24 cellular contexts compared by ENCODE assay signal in genomic region chr6:30020629-30021028, GRCh38. TPM values are rescaled to one million over a fixed set of nuclear protein-coding genes. Genes with fewer than 3 reads are reported as not detected.
"Had no signal": no experiment of that assay in that cellular context is flagged by ENCODE, and none has a peak within 500 bp of the region (broad histone marks: within the 10 kb centered on the region; RNA-seq: fewer than 3 reads in every experiment).

No MANE protein-coding gene starts in this region.

- H3K9me3 ChIP-seq: adrenal gland, left ventricle myocardium inferior, neutrophil, pancreas, psoas muscle, tibial artery had no signal

- H3K27me3 Mint-ChIP-seq: activated naive CD8-positive, alpha-beta T cell; stimulated activated naive CD8-positive, alpha-beta T cell treated with anti-CD3 and anti-CD28 coated beads, Interleukin-15, amount 100 ng/mL, for 72 hours had no signal

- H3K4me3 Mint-ChIP-seq: activated CD8-positive, alpha-beta T cell treated with anti-CD3 and anti-CD28 coated beads, Interleukin-2, amount 10 ng/mL, durations not matched to agents 7 days and 5 days; activated naive CD8-positive, alpha-beta T cell; activated T-helper 1 cell treated with anti-CD3 and anti-CD28 coated beads, Interleukin-12 subunit alpha, Interleukin-12 subunit beta, Interleukin-2, Interleukin-4 antibody, amounts not matched to agents 30 ng/mL and 10 ng/mL and 1 ng/mL, durations not matched to agents 14 hours and 24 hours and 36 hours; nephron; stimulated activated naive CD8-positive, alpha-beta T cell treated with anti-CD3 and anti-CD28 coated beads, Interleukin-15, amount 100 ng/mL, for 72 hours had no signal

- FAIRE-seq: astrocyte, pancreas had no signal

- H3K4me1 ChIP-seq: adrenal gland, left ventricle myocardium inferior, pancreas, psoas muscle, tibial artery had no signal

- H3K4me3 ChIP-seq: adrenal gland, left ventricle myocardium inferior, pancreas, psoas muscle, tibial artery had no signal

- H3K27ac Mint-ChIP-seq: activated CD8-positive, alpha-beta T cell treated with anti-CD3 and anti-CD28 coated beads, Interleukin-2, amount 10 ng/mL, durations not matched to agents 7 days and 5 days; activated naive CD8-positive, alpha-beta T cell; activated T-helper 1 cell treated with anti-CD3 and anti-CD28 coated beads, Interleukin-12 subunit alpha, Interleukin-12 subunit beta, Interleukin-2, Interleukin-4 antibody, amounts not matched to agents 30 ng/mL and 10 ng/mL and 1 ng/mL, durations not matched to agents 14 hours and 24 hours and 36 hours; nephron; stimulated activated naive CD8-positive, alpha-beta T cell treated with anti-CD3 and anti-CD28 coated beads, Interleukin-15, amount 100 ng/mL, for 72 hours had no signal

- H3K36me3 ChIP-seq: adrenal gland, pancreas had no signal

- H3K9me3 Mint-ChIP-seq: activated T-helper 1 cell treated with anti-CD3 and anti-CD28 coated beads, Interleukin-12 subunit alpha, Interleukin-12 subunit beta, Interleukin-2, Interleukin-4 antibody, amounts not matched to agents 30 ng/mL and 10 ng/mL and 1 ng/mL, durations not matched to agents 14 hours and 24 hours and 36 hours; nephron; stimulated activated naive CD8-positive, alpha-beta T cell treated with anti-CD3 and anti-CD28 coated beads, Interleukin-15, amount 100 ng/mL, for 72 hours had no signal

- DNase-seq: activated CD4-positive, alpha-beta T cell treated with anti-CD3 and anti-CD28 coated beads for 1 hour; activated CD4-positive, alpha-beta T cell treated with anti-CD3 and anti-CD28 coated beads, Interleukin-2, amount 50 U/mL, for 1 hour; activated CD8-positive, alpha-beta T cell treated with anti-CD3 and anti-CD28 coated beads, Interleukin-2, amount 10 ng/mL, durations not matched to agents 7 days and 5 days; adrenal gland; central memory CD4-positive, alpha-beta T cell; dermis blood vessel endothelial cell; effector CD8-positive, alpha-beta T cell; foreskin melanocyte; hypothalamus; left ventricle myocardium inferior; mammary epithelial cell; midbrain; pancreas; psoas muscle; right cardiac atrium; stimulated activated CD4-positive, alpha-beta T cell treated with anti-CD3 and anti-CD28 coated beads, Interleukin-12 subunit alpha, Interleukin-12 subunit beta, amount 100 ng/mL, for 4 hours; stimulated activated CD4-positive, alpha-beta T cell treated with anti-CD3 and anti-CD28 coated beads, Interleukin-4, amount 100 ng/mL, for 4 hours; stimulated activated naive CD8-positive, alpha-beta T cell treated with anti-CD3 and anti-CD28 coated beads, Interleukin-15, amount 100 ng/mL, for 72 hours; tibial artery had no signal

- H3K27ac ChIP-seq: adrenal gland, left ventricle myocardium inferior, neutrophil, pancreas, psoas muscle, tibial artery had no signal

- ATAC-seq: activated CD8-positive, alpha-beta T cell treated with anti-CD3 and anti-CD28 coated beads, Interleukin-2, amount 10 ng/mL, durations not matched to agents 7 days and 5 days; pancreas; psoas muscle; right cardiac atrium; stimulated activated naive CD8-positive, alpha-beta T cell treated with anti-CD3 and anti-CD28 coated beads, Interleukin-15, amount 100 ng/mL, for 72 hours had no signal

- H3K4me1 Mint-ChIP-seq: nephron; stimulated activated naive CD8-positive, alpha-beta T cell treated with anti-CD3 and anti-CD28 coated beads, Interleukin-15, amount 100 ng/mL, for 72 hours had no signal

- H3K27me3 ChIP-seq: adrenal gland, neutrophil, pancreas, tibial artery had no signal

RNA-seq across cellular contexts. Expression of gene RNF39, which starts 54.9 kb away (rescaled TPM):
- total RNA-seq: activated CD8-positive, alpha-beta T cell treated with anti-CD3 and anti-CD28 coated beads, Interleukin-2, amount 10 ng/mL, durations not matched to agents 7 days and 5 days; activated T-helper 1 cell treated with anti-CD3 and anti-CD28 coated beads, Interleukin-12 subunit alpha, Interleukin-12 subunit beta, Interleukin-2, Interleukin-4 antibody, amounts not matched to agents 30 ng/mL and 10 ng/mL and 1 ng/mL, durations not matched to agents 14 hours and 24 hours and 36 hours; astrocyte; dermis blood vessel endothelial cell; left ventricle myocardium inferior; psoas muscle; right cardiac atrium had no signal
- polyA plus RNA-seq: right cardiac atrium had no signal
